8 cellular contexts compared by ENCODE assay signal in genomic region chr15:55587321-55588069, GRCh38. TPM values are rescaled to one million over a fixed set of nuclear protein-coding genes. Genes with fewer than 3 reads are reported as not detected.
DNase-seq lines count a peak whose midpoint lies in the region; ATAC-seq and TF ChIP-seq lines count a peak whose summit lies in the region.

No MANE protein-coding gene starts in this region.

- H3K4me1 ChIP-seq in SK-N-SH (ENCODE audit: control insufficient read depth in 1 of 2, insufficient read depth in 2 of 2, low read depth in 1 of 2, low read length in 1 of 2) (peaks cover 0 to 15% of the 10 kb centered on the region in 2 experiments; a peak in 2 of 4 replicates), thymus (ENCODE audit: control insufficient read depth, insufficient read depth, low read length) (no peaks in the 10 kb centered on the region)

- H3K27ac ChIP-seq in SK-N-SH (ENCODE audit: low read depth in 2 of 2, low read length in 1 of 2) (peak overlapping the region; percentile 63 to 85), dorsolateral prefrontal cortex (peak overlapping the region in 6 of 59 donors; percentile 51 to 71 (median 64)), thymus (ENCODE audit: low read depth) (no peak overlapping the region)

- no peak for TF ChIP-seq EP300 in SK-N-SH (IDR thresholded peaks at IDR 0.05; ENCODE audit: borderline replicate concordance in 1 of 2, low read depth in 1 of 2, low read length in 1 of 2)

- CTCF ChIA-PET in SK-N-SH (lab: Yijun Ruan, JAX) = interaction anchor here (0.7 to 0.8 kb wide), 2 partner anchors 11 to 22 kb away, joined by 3 to 4 read pairs; no protein-coding TSS in a partner anchor

- peak overlapping the region; percentile 89 for H2AFZ ChIP-seq in SK-N-SH (ENCODE audit: low read depth)

- peaks cover 3% of the 10 kb centered on the region for H3F3A ChIP-seq in SK-N-SH (replicated peaks; ENCODE audit: insufficient read depth)

- peak; percentile 26 to 86 (median 84) for DNase-seq in NCI-H1417 (lab: John Stamatoyannopoulos, UW)
- no peak for DNase-seq in NCI-H1417 treated with DMSO at 0.1 percent for 48 hours (lab: John Stamatoyannopoulos, UW)
- DNase-seq in SK-N-SH = peak; percentile 83
- DNase-seq in dorsolateral prefrontal cortex = peak in 1 of 10 donors; percentile 30
- DNase-seq in lower leg skin (ENCODE audit: low spot score in 2 of 2) = no peak
- DNase-seq in NCI-H187 treated with DMSO at 0.1 percent for 48 hours (lab: John Stamatoyannopoulos, UW) = no peak

- no peak for TF ChIP-seq POLR2A in lower leg skin (IDR thresholded peaks at IDR 0.05)

- H3K4me3 ChIP-seq in SK-N-SH (ENCODE audit: low read depth in 2 of 2, low read length in 1 of 2) (peak overlapping the region; percentile 77 to 80), dorsolateral prefrontal cortex (peak overlapping the region; percentile 31 to 76 (median 61)), lower leg skin (ENCODE audit: low read depth, poor library complexity, severe bottlenecking) (peak overlapping the region; percentile 68), thymus (ENCODE audit: low read length) (peak overlapping the region; percentile 54)

- no peak for TF ChIP-seq CTCF in SK-N-SH (IDR thresholded peaks at IDR 0.05)
- TF ChIP-seq CTCF in dorsolateral prefrontal cortex (IDR thresholded peaks at IDR 0.05 in 54 of 56, conservative IDR thresholded peaks at IDR 0.05 in 2 of 56; ENCODE audit: low read depth in 1 of 56, partially characterized antibody in 56 of 56) = no peak
- TF ChIP-seq CTCF in lower leg skin (IDR thresholded peaks at IDR 0.05) = no peak

- intact Hi-C loops in dorsolateral prefrontal cortex (cut with DNase I) (no loop called here), lower leg skin (cut with DNase I; ENCODE audit: low total_unique reads) (no loop called here)

- peak overlapping the region; percentile 87 for H3K4me2 ChIP-seq in SK-N-SH

- peaks cover 21% of the 10 kb centered on the region for H3K79me2 ChIP-seq in SK-N-SH (ENCODE audit: insufficient read depth)

- peak overlapping the region; percentile 81 for H3K9ac ChIP-seq in SK-N-SH

- no peak for TF ChIP-seq RAD21 in SK-N-SH (IDR thresholded peaks at IDR 0.05; ENCODE audit: low read length)

- H3K9me2 ChIP-seq in SK-N-SH = no peaks in the 10 kb centered on the region

- peak; percentile 57 for ATAC-seq in HG02588 (IDR thresholded peaks at IDR 0.05; ENCODE audit: unreplicated experiment)

- no peaks in the 10 kb centered on the region for H4K20me1 ChIP-seq in SK-N-SH (ENCODE audit: insufficient read depth)

- H3K36me3 ChIP-seq in SK-N-SH (replicated peaks in 1 of 2; ENCODE audit: control insufficient read depth in 1 of 2, insufficient read depth in 2 of 2, low read length in 1 of 2) = no peaks in the 10 kb centered on the region
- no peaks in the 10 kb centered on the region for H3K36me3 ChIP-seq in thymus (ENCODE audit: control insufficient read depth, insufficient read depth)

- H3K9me3 ChIP-seq in SK-N-SH (no peaks in the 10 kb centered on the region), thymus (ENCODE audit: control insufficient read depth) (peaks cover 3% of the 10 kb centered on the region)

- POLR2A ChIA-PET in SK-N-SH (lab: Yijun Ruan, JAX) = no interaction called here

- 13% methylated on average over 17 of the region's 65 CpGs for WGBS in SK-N-SH (ENCODE audit: low lambda C conversion rate)
- WGBS in lower leg skin, 2 donors = 4 to 9% methylated on average over 37 to 63 of the region's 65 CpGs
- 6% methylated on average over 65 of the region's 65 CpGs for WGBS in thymus

- H3K27me3 ChIP-seq in SK-N-SH (ENCODE audit: insufficient read depth) (no peaks in the 10 kb centered on the region), dorsolateral prefrontal cortex (peaks cover 0 to 43% (median 20%) of the 10 kb centered on the region in 45 donors), thymus (ENCODE audit: control insufficient read depth, insufficient read depth) (peaks cover 34% of the 10 kb centered on the region)

TF ChIP-seq in SK-N-SH, 30 proteins besides CTCF, POLR2A, EP300 and RAD21:
- TF ChIP-seq MXI1 (IDR thresholded peaks at IDR 0.05; ENCODE audit: low read depth, low read length) (peak; percentile 3; the same call in 1 of the 2 replicates), MAX (IDR thresholded peaks at IDR 0.05; ENCODE audit: low read depth) (peak; percentile 59), TEAD4 (IDR thresholded peaks at IDR 0.05; ENCODE audit: borderline replicate concordance, insufficient read depth) (no peak)

RNA-seq across cellular contexts. Expression of gene PYGO1, which starts 0.7 kb away (rescaled TPM):
- polyA plus RNA-seq in SK-N-SH (2012; rRNA removed) = 2.3 and 2.8 TPM in 2 replicates
- polyA plus RNA-seq in SK-N-SH (2012; cell fraction: cytosol; rRNA removed) = 3.8 and 4.0 TPM in 2 replicates
- polyA plus RNA-seq in SK-N-SH (2012; cell fraction: nucleus; rRNA removed) = 1.5 and 3.5 TPM in 2 replicates
- total RNA-seq in dorsolateral prefrontal cortex = 10 to 100 TPM in 31 of 120 experiments, 1 to 10 TPM in 89; 3.6 to 15.2 (median 8.8) TPM
- 1 to 10 TPM; 1.8 to 4.1 (median 3.2) TPM for total RNA-seq in lower leg skin
- polyA plus RNA-seq in thymus = 0.62 TPM

Comparison
In these comparisons a context has a peak if more than half of its experiments do, and no peak if none do; other contexts are left out.
1. DNase-seq: peak in NCI-H1417 (3 of 3) and SK-N-SH (single experiment); none in NCI-H1417 treated with DMSO at 0.1 percent for 48 hours (single experiment), lower leg skin (0 of 2) and NCI-H187 treated with DMSO at 0.1 percent for 48 hours (single experiment).
2. Peak in every context shown above with its lines, with median percentiles within 50 percentile points of each other: H3K4me3 ChIP-seq.